ENCODE assay signal across 26 cellular contexts in the genomic region with DNA sequence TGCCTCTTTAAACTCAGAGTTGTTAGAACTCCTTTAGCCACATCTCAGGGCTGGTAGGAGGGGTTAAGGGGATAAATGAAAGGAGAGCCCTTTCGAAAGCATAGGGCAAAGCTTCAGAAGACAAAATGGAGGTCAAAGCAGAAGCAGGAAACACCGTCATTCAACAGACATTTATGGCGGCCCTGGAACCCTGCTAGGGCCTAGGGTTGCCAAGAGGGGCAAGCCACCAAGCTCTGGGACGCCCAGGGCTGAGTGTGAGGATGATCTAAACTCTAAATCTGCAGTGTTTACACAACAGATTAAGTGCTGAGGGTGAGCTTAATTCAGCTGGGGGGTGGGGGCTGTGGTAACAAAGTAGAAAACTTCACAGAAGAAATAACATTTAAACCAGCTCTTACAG.
A peak's percentile ranks its signal among the peaks of the same experiment; 100 is the strongest.
DNase-seq lines count a peak whose midpoint lies in the region; ATAC-seq, FAIRE-seq and TF ChIP-seq lines count a peak whose summit lies in the region.
"Had no signal": no experiment of that assay in that cellular context is flagged by ENCODE, and none has a peak within 500 bp of the region (broad histone marks: within the 10 kb centered on the region; RNA-seq: fewer than 3 reads in every experiment).

No MANE protein-coding gene starts in this region.

- TF ChIP-seq CTCF in H9 (conservative IDR thresholded peaks at IDR 0.05) (no peak), H1 (IDR thresholded peaks at IDR 0.05; ENCODE audit: control extremely low read depth in 1 of 3, insufficient read depth in 1 of 3, low read depth in 1 of 3, low read length in 3 of 3) (no peak), neural progenitor cell (IDR thresholded peaks at IDR 0.05) (no peak), GM13977 (IDR thresholded peaks at IDR 0.05; ENCODE audit: extremely low read depth, insufficient read depth, missing control alignments) (no peak)

- H2BK120ac ChIP-seq in H9 (ENCODE audit: low read depth, low read length, poor library complexity, severe bottlenecking), result no peak overlapping the region
- no peak overlapping the region for H2BK120ac ChIP-seq in H1 (replicated peaks; ENCODE audit: low read depth, low read length)

- H3K4me3 ChIP-seq in H1 (ENCODE audit: extremely low read depth in 1 of 4, insufficient read depth in 2 of 4, low read depth in 3 of 4, low read length in 4 of 4) (no peak overlapping the region), neural progenitor cell (no peak overlapping the region)
- H3K4me3 ChIP-seq: colonic mucosa, lung, suprapubic skin had no signal

- H2BK15ac ChIP-seq in H9 (ENCODE audit: low read depth, low read length) (no peak overlapping the region), H1 (ENCODE audit: low read length) (no peak overlapping the region)

- POLR2A ChIA-PET in H1 (lab: Charles Lee; ENCODE audit: partially characterized antibody), result no interaction called here

- TF ChIP-seq EP300 in H1 (IDR thresholded peaks at IDR 0.05; ENCODE audit: borderline replicate concordance in 1 of 2, low read depth in 2 of 2, low read length in 2 of 2), result no peak

- no peaks in the 10 kb centered on the region; the same call in 1 of the 2 replicates for H3K27me3 Mint-ChIP-seq in H9 (ENCODE audit: low read depth)
- H3K27me3 Mint-ChIP-seq in neural progenitor cell (ENCODE audit: insufficient read depth, low read depth), result peaks cover 3% of the 10 kb centered on the region

- H4K5ac ChIP-seq in H9 (ENCODE audit: insufficient read length, low read depth, low read length) (no peak overlapping the region), H1 (ENCODE audit: insufficient read length, low read depth, low read length) (peak overlapping the region; percentile 30)

- H3K4me3 Mint-ChIP-seq in H9, result no peak overlapping the region
- no peak overlapping the region for H3K4me3 Mint-ChIP-seq in neural progenitor cell
- H3K4me3 Mint-ChIP-seq: activated CD4-positive, alpha-beta T cell treated with anti-CD3 and anti-CD28 coated beads, Interleukin-2, amount 10 ng/mL, durations not matched to agents 7 days and 5 days; activated T-cell treated with anti-CD3 and anti-CD28 coated beads, Interleukin-2, amount 50 U/mL, for 4 hours; CD14-positive monocyte had no signal

- peaks cover 13 to 17% of the 10 kb centered on the region in 2 experiments for H3K4me1 Mint-ChIP-seq in H9
- H3K4me1 Mint-ChIP-seq in neural progenitor cell, result peaks cover 12% of the 10 kb centered on the region
- H3K4me1 Mint-ChIP-seq: CD14-positive monocyte had no signal

- H3K4me2 ChIP-seq in H9 (ENCODE audit: insufficient read depth, insufficient read length, low read length) (no peak overlapping the region), H1 (ENCODE audit: insufficient read depth in 1 of 2, low read depth in 2 of 2, low read length in 2 of 2) (peak overlapping the region in 1 of 2 experiments; percentile 34; a peak in 1 of 4 replicates), neural progenitor cell (peak overlapping the region; percentile 48)

- DNase-seq in H9, result no peak
- peak; percentile 94 for DNase-seq in NCI-H82 (lab: John Stamatoyannopoulos, UW)
- DNase-seq in H1 (ENCODE audit: low read depth in 1 of 2, low spot score in 2 of 2), result no peak
- DNase-seq in neural progenitor cell (ENCODE audit: low spot score), result peak; percentile 33
- no peak for DNase-seq in activated CD8-positive, alpha-beta memory T cell treated with anti-CD3 and anti-CD28 coated beads, Interleukin-2, amount 50 U/mL, for 4 hours
- no peak for DNase-seq in GM13977 (ENCODE audit: low spot score)
- DNase-seq: activated CD4-positive, alpha-beta T cell treated with anti-CD3 and anti-CD28 coated beads, Interleukin-2, amount 10 ng/mL, durations not matched to agents 7 days and 5 days; activated naive CD4-positive, alpha-beta T cell; activated T-cell treated with anti-CD3 and anti-CD28 coated beads, Interleukin-2, amount 50 U/mL, for 4 hours; Calu3; colonic mucosa; effector memory CD4-positive, alpha-beta T cell; EL; erythroblast; head of caudate nucleus; NCI-H1105; NCI-H2029 treated with DMSO at 0.1 percent for 48 hours; stimulated activated naive CD4-positive, alpha-beta T cell; T-helper 2 cell had no signal

- H3K9me3 Mint-ChIP-seq in H9 (no peaks in the 10 kb centered on the region), neural progenitor cell (no peaks in the 10 kb centered on the region)
- H3K9me3 Mint-ChIP-seq: activated CD4-positive, alpha-beta T cell treated with anti-CD3 and anti-CD28 coated beads, Interleukin-2, amount 10 ng/mL, durations not matched to agents 7 days and 5 days; activated T-cell treated with anti-CD3 and anti-CD28 coated beads, Interleukin-2, amount 50 U/mL, for 4 hours; CD14-positive monocyte had no signal

- H4K91ac ChIP-seq in H9 (ENCODE audit: insufficient read length, low read depth, low read length), result no peak overlapping the region
- H4K91ac ChIP-seq in H1 (replicated peaks; ENCODE audit: insufficient read length, low read length), result no peak overlapping the region

- in situ Hi-C loops in GM13977 (cut with MboI; ENCODE audit: low pct_unique_long_range_greater_than_20kb, low sequenced_read_pairs, unreplicated experiment), result no loop called here

- H3K27ac ChIP-seq in H9 (ENCODE audit: insufficient read length, low read depth, low read length), result no peak overlapping the region
- no peak overlapping the region for H3K27ac ChIP-seq in H1 (ENCODE audit: low read depth, low read length)
- no peak overlapping the region for H3K27ac ChIP-seq in neural progenitor cell
- H3K27ac ChIP-seq: colonic mucosa, suprapubic skin had no signal

- H2BK5ac ChIP-seq in H9 (ENCODE audit: insufficient read length, low read length) (no peak overlapping the region), H1 (ENCODE audit: low read depth, low read length) (no peak overlapping the region)

- no peaks in the 10 kb centered on the region; the same call in 1 of the 2 replicates for H3K4me1 ChIP-seq in H9 (ENCODE audit: insufficient read depth, low read length)
- peaks cover 0 to 6% (median 5%) of the 10 kb centered on the region in 4 experiments; a peak in 4 of 7 replicates for H3K4me1 ChIP-seq in H1 (replicated peaks in 1 of 4; ENCODE audit: control insufficient read depth in 3 of 4, insufficient read depth in 4 of 4, low read length in 3 of 4)
- peaks cover 11% of the 10 kb centered on the region for H3K4me1 ChIP-seq in neural progenitor cell
- H3K4me1 ChIP-seq: colonic mucosa had no signal

- H3K36me3 Mint-ChIP-seq in H9 (ENCODE audit: insufficient read depth in 1 of 3, low read depth in 3 of 3), result no peaks in the 10 kb centered on the region; a peak in 2 of 7 replicates
- H3K36me3 Mint-ChIP-seq in neural progenitor cell, result no peaks in the 10 kb centered on the region
- H3K36me3 Mint-ChIP-seq: CD14-positive monocyte had no signal

- H3F3A ChIP-seq in neural progenitor cell (ENCODE audit: low read depth), result peaks cover 4% of the 10 kb centered on the region

- TF ChIP-seq POLR2A in H1 (IDR thresholded peaks at IDR 0.05; ENCODE audit: control extremely low read depth in 1 of 2, low read depth in 2 of 2, low read length in 2 of 2), result no peak

- H3K14ac ChIP-seq in H9 (ENCODE audit: insufficient read depth, low read length), result peak overlapping the region; percentile 79
- H3K14ac ChIP-seq in H1 (ENCODE audit: insufficient read length), result no peak overlapping the region

- no peak for ATAC-seq in HG02884 (IDR thresholded peaks at IDR 0.05; ENCODE audit: unreplicated experiment)
- ATAC-seq: activated T-cell treated with anti-CD3 and anti-CD28 coated beads, Interleukin-2, amount 50 U/mL, for 4 hours; Right ventricle myocardium inferior; SK-N-SH treated with all-trans-retinoic acid at 6 μM for 48 hours had no signal

- H3K56ac ChIP-seq in H9 (ENCODE audit: insufficient read length, low read depth, low read length) (no peak overlapping the region), H1 (replicated peaks; ENCODE audit: insufficient read length, low read depth, low read length) (no peak overlapping the region)

- H3K79me1 ChIP-seq in H9 (ENCODE audit: insufficient read depth, low read depth, low read length, poor library complexity, severe bottlenecking) (no peaks in the 10 kb centered on the region), H1 (ENCODE audit: low read depth, low read length) (no peaks in the 10 kb centered on the region)

- H3K9me3 ChIP-seq in H9 (ENCODE audit: control insufficient read depth, low read depth, low read length), result no peaks in the 10 kb centered on the region
- H3K9me3 ChIP-seq in H1 (ENCODE audit: insufficient read depth in 2 of 2, low read depth in 1 of 2, low read length in 1 of 2), result no peaks in the 10 kb centered on the region
- no peaks in the 10 kb centered on the region for H3K9me3 ChIP-seq in neural progenitor cell (ENCODE audit: low read depth)
- H3K9me3 ChIP-seq: colonic mucosa, suprapubic skin had no signal

- no peak overlapping the region for H2AK5ac ChIP-seq in H9 (ENCODE audit: insufficient read length, low read length)
- no peak overlapping the region for H2AK5ac ChIP-seq in H1 (ENCODE audit: low read depth, low read length)

- H3K27me3 ChIP-seq in H9 (ENCODE audit: insufficient read depth, low read length) (no peaks in the 10 kb centered on the region), H1 (replicated peaks in 1 of 4; ENCODE audit: control insufficient read depth in 3 of 4, extremely low read depth in 1 of 4, insufficient read depth in 3 of 4, low read length in 3 of 4) (no peaks in the 10 kb centered on the region; a peak in 1 of 7 replicates), neural progenitor cell (no peaks in the 10 kb centered on the region)
- H3K27me3 ChIP-seq: colonic mucosa had no signal

- WGBS in H9 (ENCODE audit: extremely low coverage, insufficient read length, low lambda C conversion rate), result no CpG with 5 or more reads among the region's 4 CpGs
- WGBS in H1 (ENCODE audit: extremely low coverage in 1 of 2, insufficient coverage in 1 of 2, insufficient read length in 1 of 2, insufficient replicate concordance in 2 of 2, low coverage in 1 of 2, low lambda C conversion rate in 2 of 2, missing lambda C conversion rate in 1 of 2), 2 experiments, result 83% methylated on average over 4 of the region's 4 CpGs; no CpG with 5 or more reads in 1 of the 2 experiments

- H4K8ac ChIP-seq in H9 (replicated peaks; ENCODE audit: insufficient read length, low read depth, low read length), result no peak overlapping the region
- H4K8ac ChIP-seq in H1 (ENCODE audit: extremely low read depth, insufficient read depth, low read length), result peak overlapping the region; percentile 84; the same call in 1 of the 2 replicates

- H3T11ph ChIP-seq in H9 (ENCODE audit: low read length), result no peak overlapping the region

- H3K23me2 ChIP-seq in H9 (ENCODE audit: insufficient read length, low read depth, low read length, poor library complexity, severe bottlenecking) (no peaks in the 10 kb centered on the region), H1 (ENCODE audit: low read depth, low read length) (no peaks in the 10 kb centered on the region)

- H2BK12ac ChIP-seq in H9 (ENCODE audit: insufficient read length, low read depth, low read length), result no peak overlapping the region
- H2BK12ac ChIP-seq in H1 (ENCODE audit: low read depth, low read length), result no peak overlapping the region

- H3K79me2 ChIP-seq in H9 (ENCODE audit: insufficient read depth, low read length), result no peaks in the 10 kb centered on the region
- H3K79me2 ChIP-seq in H1 (ENCODE audit: control insufficient read depth in 1 of 2, insufficient read depth in 2 of 2, low read length in 2 of 2), result no peaks in the 10 kb centered on the region
- H3K79me2 ChIP-seq in neural progenitor cell (ENCODE audit: low read depth), result no peaks in the 10 kb centered on the region

- H3K18ac ChIP-seq in H9 (ENCODE audit: insufficient read length, low read depth, low read length), result peak overlapping the region; percentile 90
- H3K18ac ChIP-seq in H1 (ENCODE audit: extremely low read depth, low read length), result no peak overlapping the region

- H3K23ac ChIP-seq in H9 (ENCODE audit: insufficient read length, low read depth, low read length), result no peak overlapping the region
- H3K23ac ChIP-seq in H1 (ENCODE audit: insufficient read length), result no peak overlapping the region

- H2AFZ ChIP-seq in H9 (ENCODE audit: low read length) (peak overlapping the region; percentile 94), H1 (ENCODE audit: low read length) (peak overlapping the region; percentile 99), neural progenitor cell (replicated peaks) (peak overlapping the region; percentile 98)

- no peaks in the 10 kb centered on the region for H3K36me3 ChIP-seq in H1 (ENCODE audit: control insufficient read depth in 2 of 4, insufficient read depth in 4 of 4, low read length in 3 of 4)
- no peaks in the 10 kb centered on the region for H3K36me3 ChIP-seq in neural progenitor cell
- H3K36me3 ChIP-seq: colonic mucosa, suprapubic skin had no signal

- no peak for FAIRE-seq in H1 (lab: Jason Lieb, UNC)
- FAIRE-seq: urothelium cell line had no signal

- TF ChIP-seq RAD21 in H1 (IDR thresholded peaks at IDR 0.05 in 1 of 2, conservative IDR thresholded peaks at IDR 0.05 in 1 of 2; ENCODE audit: low read depth in 2 of 2, low read length in 2 of 2), result no peak

- H3K9ac ChIP-seq in H9 (ENCODE audit: extremely low read depth, insufficient read length, low read length) (no peak overlapping the region), H1 (replicated peaks in 1 of 4; ENCODE audit: extremely low read depth in 1 of 4, low read depth in 3 of 4, low read length in 3 of 4) (no peak overlapping the region), neural progenitor cell (no peak overlapping the region)

- H4K20me1 ChIP-seq in H9 (ENCODE audit: control insufficient read depth, insufficient read depth, insufficient read length), result no peaks in the 10 kb centered on the region
- no peaks in the 10 kb centered on the region for H4K20me1 ChIP-seq in H1 (replicated peaks in 1 of 2; ENCODE audit: control insufficient read depth in 1 of 2, insufficient read depth in 2 of 2, low read length in 2 of 2)
- no peaks in the 10 kb centered on the region for H4K20me1 ChIP-seq in neural progenitor cell (ENCODE audit: low read depth)

- CTCF ChIA-PET in H1 (lab: Charles Lee; ENCODE audit: partially characterized antibody), result interaction anchor here (1.0 to 2.4 kb wide), 5 partner anchors 10 to 296 kb away, joined by 3 to 6 read pairs (median 4); no protein-coding TSS in a partner anchor

- H3K4ac ChIP-seq in H9 (ENCODE audit: low read depth, low read length) (no peak overlapping the region), H1 (replicated peaks; ENCODE audit: insufficient read length, low read depth, low read length) (no peak overlapping the region)

- H3K27ac Mint-ChIP-seq in H9, result peak overlapping the region; percentile 67 to 84 (median 77)
- H3K27ac Mint-ChIP-seq in neural progenitor cell, result peak overlapping the region; percentile 81
- H3K27ac Mint-ChIP-seq: activated CD4-positive, alpha-beta T cell treated with anti-CD3 and anti-CD28 coated beads, Interleukin-2, amount 10 ng/mL, durations not matched to agents 7 days and 5 days; CD14-positive monocyte had no signal

- H2BK20ac ChIP-seq in H9 (ENCODE audit: low read depth, low read length, poor library complexity, severe bottlenecking) (no peak overlapping the region), H1 (ENCODE audit: low read length) (no peak overlapping the region)

Comparison
In these comparisons a context has a peak if more than half of its experiments do, and no peak if none do; other contexts are left out.
1. DNase-seq: peak in NCI-H82 (single experiment) and neural progenitor cell (single experiment); none in H9 (single experiment), H1 (0 of 2), activated CD8-positive, alpha-beta memory T cell treated with anti-CD3 and anti-CD28 coated beads, Interleukin-2, amount 50 U/mL, for 4 hours (single experiment) and GM13977 (single experiment).
2. Peak in every context shown above with its lines, with median percentiles within 50 percentile points of each other: H2AFZ ChIP-seq.